9 cellular contexts compared by ENCODE assay signal in genomic region chr6:35318200-35318844, GRCh38. TPM values are rescaled to one million over a fixed set of nuclear protein-coding genes. Genes with fewer than 3 reads are reported as not detected.
DNase-seq lines count a peak whose midpoint lies in the region; ATAC-seq, FAIRE-seq and TF ChIP-seq lines count a peak whose summit lies in the region.
"Had no signal": no experiment of that assay in that cellular context is flagged by ENCODE, and none has a peak within 500 bp of the region (broad histone marks: within the 10 kb centered on the region; RNA-seq: fewer than 3 reads in every experiment).

No MANE protein-coding gene starts in this region.

- no peak overlapping the region for H2AK5ac ChIP-seq in mesendoderm (ENCODE audit: low read length)

- H3K27ac ChIP-seq in endothelial cell of umbilical vein (ENCODE audit: insufficient read depth, low read depth, low read length), result no peak overlapping the region
- H3K27ac ChIP-seq in mesendoderm (ENCODE audit: low read depth, low read length), result no peak overlapping the region
- H3K27ac ChIP-seq in upper lobe of left lung, result peak overlapping the region in 1 of 4 donors; percentile 45
- H3K27ac ChIP-seq: C4-2B had no signal

- peaks cover 71% of the 10 kb centered on the region for H3K36me3 Mint-ChIP-seq in activated CD4-positive, alpha-beta memory T cell treated with anti-CD3 and anti-CD28 coated beads for 36 hours
- peaks cover 87% of the 10 kb centered on the region for H3K36me3 Mint-ChIP-seq in activated CD4-positive, alpha-beta memory T cell treated with anti-CD3 and anti-CD28 coated beads, Interleukin-2, amount 10 ng/mL, durations not matched to agents 7 days and 5 days (ENCODE audit: low read depth)

- ATAC-seq in upper lobe of left lung (ENCODE audit: low FRiP score in 2 of 2), result peak; percentile 94 to 98

- H3K79me2 ChIP-seq in endothelial cell of umbilical vein (ENCODE audit: control insufficient read depth, insufficient read depth, low read length) (no peaks in the 10 kb centered on the region), mesendoderm (ENCODE audit: control insufficient read depth, insufficient read depth, low read length) (no peaks in the 10 kb centered on the region)

- H3K4me1 Mint-ChIP-seq in activated CD4-positive, alpha-beta memory T cell treated with anti-CD3 and anti-CD28 coated beads for 36 hours (ENCODE audit: low read depth), result peaks cover 31% of the 10 kb centered on the region
- peaks cover 27% of the 10 kb centered on the region for H3K4me1 Mint-ChIP-seq in activated CD4-positive, alpha-beta memory T cell treated with anti-CD3 and anti-CD28 coated beads, Interleukin-2, amount 10 ng/mL, durations not matched to agents 7 days and 5 days

- H3K27me3 ChIP-seq in endothelial cell of umbilical vein (ENCODE audit: control insufficient read depth in 2 of 2, insufficient read depth in 2 of 2, low read length in 2 of 2) (peaks cover 9 to 15% of the 10 kb centered on the region in 2 experiments), mesendoderm (ENCODE audit: insufficient read depth, low read length, poor library complexity) (peaks cover 2% of the 10 kb centered on the region), upper lobe of left lung (no peaks in the 10 kb centered on the region)

- H3K4me3 Mint-ChIP-seq in activated CD4-positive, alpha-beta memory T cell treated with anti-CD3 and anti-CD28 coated beads for 36 hours, result no peak overlapping the region
- H3K4me3 Mint-ChIP-seq in activated CD4-positive, alpha-beta memory T cell treated with anti-CD3 and anti-CD28 coated beads, Interleukin-2, amount 10 ng/mL, durations not matched to agents 7 days and 5 days, result no peak overlapping the region

- no peak overlapping the region for H2BK15ac ChIP-seq in mesendoderm (replicated peaks; ENCODE audit: low read depth)

- no peak overlapping the region for H3K18ac ChIP-seq in mesendoderm (ENCODE audit: low read length)

- no peaks in the 10 kb centered on the region for H4K20me1 ChIP-seq in endothelial cell of umbilical vein (replicated peaks; ENCODE audit: control insufficient read depth, extremely low read depth, insufficient read depth, low read length)

- CTCF ChIA-PET in activated CD4-positive, alpha-beta memory T cell treated with anti-CD3 and anti-CD28 coated beads for 36 hours (lab: Charles Lee), result interaction anchor here (1.3 to 1.8 kb wide), 2 partner anchors 10 to 23 kb away, joined by 3 to 10 read pairs; no protein-coding TSS in a partner anchor
- CTCF ChIA-PET in activated CD4-positive, alpha-beta memory T cell treated with anti-CD3 and anti-CD28 coated beads, Interleukin-2, amount 10 ng/mL, durations not matched to agents 7 days and 5 days (lab: Charles Lee), result interaction anchor here (1.3 kb wide), 1 partner anchor 17 kb away, joined by 3 read pairs; no protein-coding TSS in a partner anchor
- CTCF ChIA-PET in endothelial cell of umbilical vein (lab: Charles Lee), result interaction anchor here (0.7 to 2.7 kb wide), 13 partner anchors 9 to 418 kb away, joined by 3 to 26 read pairs (median 4); partner anchors contain the start of genes ARMC12, DEF6 and ZNF76

- FAIRE-seq in endothelial cell of umbilical vein (lab: Jason Lieb, UNC) (peak; percentile 71), GM12892 (lab: Jason Lieb, UNC) (no peak)

- no CpG with 5 or more reads among the region's 47 CpGs for WGBS in mesendoderm (ENCODE audit: extremely low coverage, insufficient coverage, low lambda C conversion rate)
- WGBS in upper lobe of left lung, 2 donors, result 40 to 67% methylated on average over 41 to 45 of the region's 47 CpGs

- BruUV-seq in endothelial cell of umbilical vein (replicated peaks; lab: Mats Ljungman, UMichigan), result no TSS peak

- H3K36me3 ChIP-seq in endothelial cell of umbilical vein (ENCODE audit: control insufficient read depth in 2 of 2, extremely low read depth in 1 of 2, insufficient read depth in 2 of 2, low read length in 2 of 2) (no peaks in the 10 kb centered on the region), mesendoderm (ENCODE audit: control insufficient read depth, insufficient read depth, low read length) (no peaks in the 10 kb centered on the region), upper lobe of left lung (peaks cover 0 to 18% (median 10%) of the 10 kb centered on the region in 4 donors)

- H4K8ac ChIP-seq in mesendoderm (ENCODE audit: low read depth, low read length), result no peak overlapping the region

- POLR2A ChIA-PET in activated CD4-positive, alpha-beta memory T cell treated with anti-CD3 and anti-CD28 coated beads for 36 hours (lab: Charles Lee), result no interaction called here
- POLR2A ChIA-PET in activated CD4-positive, alpha-beta memory T cell treated with anti-CD3 and anti-CD28 coated beads, Interleukin-2, amount 10 ng/mL, durations not matched to agents 7 days and 5 days (lab: Charles Lee), result interaction anchor here (1.0 to 11.6 kb wide), 3 partner anchors 9 to 20 kb away, joined by 3 to 190 read pairs (median 3); partner anchors contain the start of gene DEF6
- POLR2A ChIA-PET in endothelial cell of umbilical vein (lab: Charles Lee), result no interaction called here

- H3K9me1 ChIP-seq in endothelial cell of umbilical vein (replicated peaks; ENCODE audit: control insufficient read depth, extremely low read depth, insufficient read depth, low read length), result no peaks in the 10 kb centered on the region

- peak overlapping the region; percentile 94 for H3K23ac ChIP-seq in mesendoderm (ENCODE audit: low read length)

- no peak overlapping the region for H2BK5ac ChIP-seq in mesendoderm (ENCODE audit: low read length)

- no peak for TF ChIP-seq EP300 in upper lobe of left lung (IDR thresholded peaks at IDR 0.05)

- TF ChIP-seq CTCF in endothelial cell of umbilical vein (IDR thresholded peaks at IDR 0.05; ENCODE audit: extremely low read depth in 1 of 2, insufficient read depth in 1 of 2, low read depth in 1 of 2, low read length in 2 of 2) (peak in 1 of 2 donors; percentile 13), upper lobe of left lung (IDR thresholded peaks at IDR 0.05) (peak in 1 of 6 experiments; percentile 14)

- DNase-seq in activated CD4-positive, alpha-beta memory T cell treated with anti-CD3 and anti-CD28 coated beads for 36 hours, result no peak
- DNase-seq in activated CD4-positive, alpha-beta memory T cell treated with anti-CD3 and anti-CD28 coated beads, Interleukin-2, amount 10 ng/mL, durations not matched to agents 7 days and 5 days, result no peak
- DNase-seq in endothelial cell of umbilical vein (ENCODE audit: low read depth, low spot score), result peak; percentile 85
- DNase-seq in mesendoderm, result peak; percentile 96
- peak; percentile 79 to 96 for DNase-seq in upper lobe of left lung
- DNase-seq in GM12892 (ENCODE audit: insufficient read length), result no peak
- DNase-seq in stimulated activated CD4-positive, alpha-beta T cell treated with anti-CD3 and anti-CD28 coated beads, Interleukin-1b, Interleukin-23, amount 100 ng/mL, for 48 hours, result no peak

- no peak overlapping the region for H2BK120ac ChIP-seq in mesendoderm (ENCODE audit: low read depth, low read length)

- H3K56ac ChIP-seq in mesendoderm (ENCODE audit: low read length), result peak overlapping the region; percentile 90

- H2AFZ ChIP-seq in endothelial cell of umbilical vein (ENCODE audit: low read depth, low read length), result peak overlapping the region; percentile 93

- H3K4me1 ChIP-seq in endothelial cell of umbilical vein (ENCODE audit: control insufficient read depth, extremely low read depth, insufficient read depth, low read length) (peaks cover 5% of the 10 kb centered on the region), mesendoderm (ENCODE audit: control insufficient read depth, low read depth, low read length) (no peaks in the 10 kb centered on the region), upper lobe of left lung (peaks cover 6 to 18% (median 14%) of the 10 kb centered on the region in 4 donors)

- H3K27me3 Mint-ChIP-seq in activated CD4-positive, alpha-beta memory T cell treated with anti-CD3 and anti-CD28 coated beads for 36 hours, result no peaks in the 10 kb centered on the region
- no peaks in the 10 kb centered on the region for H3K27me3 Mint-ChIP-seq in activated CD4-positive, alpha-beta memory T cell treated with anti-CD3 and anti-CD28 coated beads, Interleukin-2, amount 10 ng/mL, durations not matched to agents 7 days and 5 days

- intact Hi-C loops in activated CD4-positive, alpha-beta memory T cell treated with anti-CD3 and anti-CD28 coated beads for 36 hours (cut with micrococcal nuclease), result no loop called here
- intact Hi-C loops in endothelial cell of umbilical vein (cut with micrococcal nuclease), result loop anchor here (2.0 kb wide), 1 partner anchor 20 kb away; no protein-coding TSS in a partner anchor

- H3K9me3 ChIP-seq in endothelial cell of umbilical vein (replicated peaks; ENCODE audit: control insufficient read depth, insufficient read depth, low read length), result no peaks in the 10 kb centered on the region
- H3K9me3 ChIP-seq in upper lobe of left lung, result no peaks in the 10 kb centered on the region

- dilution Hi-C loops in endothelial cell of umbilical vein (cut with MboI; ENCODE audit: extremely low pct_ligation_motif_present, low sequenced_read_pairs), result no loop called here

- H3K79me1 ChIP-seq in mesendoderm (ENCODE audit: low read length), result no peaks in the 10 kb centered on the region

- no peaks in the 10 kb centered on the region for H3K9me3 Mint-ChIP-seq in activated CD4-positive, alpha-beta memory T cell treated with anti-CD3 and anti-CD28 coated beads for 36 hours
- H3K9me3 Mint-ChIP-seq in activated CD4-positive, alpha-beta memory T cell treated with anti-CD3 and anti-CD28 coated beads, Interleukin-2, amount 10 ng/mL, durations not matched to agents 7 days and 5 days, result no peaks in the 10 kb centered on the region

- TF ChIP-seq POLR2A in endothelial cell of umbilical vein (IDR thresholded peaks at IDR 0.05; ENCODE audit: low read depth, low read length), result no peak
- peak in 1 of 4 donors; percentile 22 for TF ChIP-seq POLR2A in upper lobe of left lung (IDR thresholded peaks at IDR 0.05)
- TF ChIP-seq POLR2A in GM12892 (IDR thresholded peaks at IDR 0.05; ENCODE audit: low read depth, low read length), result no peak

- H3K4me2 ChIP-seq in endothelial cell of umbilical vein (ENCODE audit: insufficient read depth, low read length), result peak overlapping the region; percentile 59
- H3K4me2 ChIP-seq in mesendoderm (ENCODE audit: low read length), result peak overlapping the region; percentile 91

- H3K9ac ChIP-seq in endothelial cell of umbilical vein (replicated peaks; ENCODE audit: extremely low read depth, insufficient read depth, low read length) (no peak overlapping the region), mesendoderm (ENCODE audit: low read length) (peak overlapping the region; percentile 77)

- peak overlapping the region; percentile 6 for H3K27ac Mint-ChIP-seq in activated CD4-positive, alpha-beta memory T cell treated with anti-CD3 and anti-CD28 coated beads for 36 hours
- H3K27ac Mint-ChIP-seq in activated CD4-positive, alpha-beta memory T cell treated with anti-CD3 and anti-CD28 coated beads, Interleukin-2, amount 10 ng/mL, durations not matched to agents 7 days and 5 days, result no peak overlapping the region

- peak overlapping the region; percentile 38 for H3K4ac ChIP-seq in mesendoderm (ENCODE audit: low read depth, low read length)

- peak overlapping the region; percentile 91 for H4K5ac ChIP-seq in mesendoderm (ENCODE audit: low read length)

- H3K4me3 ChIP-seq in endothelial cell of umbilical vein (replicated peaks in 1 of 3; ENCODE audit: insufficient read depth in 1 of 3, low read depth in 1 of 3, low read length in 3 of 3) (peak overlapping the region; percentile 23 to 52 (median 31)), mesendoderm (ENCODE audit: low read length) (peak overlapping the region; percentile 49), upper lobe of left lung (peak overlapping the region; percentile 48 to 63 (median 56))

RNA-seq across cellular contexts. Expression of gene DEF6, which starts 20.7 kb away (rescaled TPM):
- 100 to 1,000 TPM; 103 TPM for total RNA-seq in activated CD4-positive, alpha-beta memory T cell treated with anti-CD3 and anti-CD28 coated beads for 36 hours
- total RNA-seq in activated CD4-positive, alpha-beta memory T cell treated with anti-CD3 and anti-CD28 coated beads, Interleukin-2, amount 10 ng/mL, durations not matched to agents 7 days and 5 days, result 100 to 1,000 TPM; 201 to 215 TPM
- 22.2 TPM for polyA plus RNA-seq in PFSK-1 (2012; ENCODE audit: insufficient read length, low read depth)
- total RNA-seq in endothelial cell of umbilical vein (0.77 and 1.0 TPM in 2 replicates), upper lobe of left lung (10 to 100 TPM in 5 of 6 donors, 1 to 10 TPM in 1; 10.0 to 39.8 (median 23.4) TPM)
- 0.43 and 0.59 TPM in 2 replicates for polyA plus RNA-seq in endothelial cell of umbilical vein
- 0.36 and 0.49 TPM in 2 replicates for polyA plus RNA-seq in endothelial cell of umbilical vein (2011; cell fraction: cytosol; rRNA removed)
- 2.2 and 2.8 TPM in 2 replicates for polyA plus RNA-seq in endothelial cell of umbilical vein (2011; cell fraction: nucleus; rRNA removed)
- polyA plus RNA-seq in endothelial cell of umbilical vein (2012), result 0.74 and 1.3 TPM in 2 replicates
- polyA minus RNA-seq in endothelial cell of umbilical vein, result 0.41 and 2.6 TPM in 2 replicates
- not detected for polyA minus RNA-seq in endothelial cell of umbilical vein (2011; cell fraction: cytosol; rRNA and poly(A)+ RNA removed)
- polyA minus RNA-seq in endothelial cell of umbilical vein (2011; cell fraction: nucleus; rRNA and poly(A)+ RNA removed), result 1.0 and 1.3 TPM in 2 replicates
- polyA plus RNA-seq in mesendoderm (2013, experiment 1 of 2), result 3.8 TPM
- 3.3 TPM for polyA plus RNA-seq in mesendoderm (2013, experiment 2 of 2)
- 24.1 TPM for polyA plus RNA-seq in GM12892 (2012; ENCODE audit: missing spikeins)

RNA-seq across cellular contexts. Expression of gene PPARD, which starts 24.0 kb away (rescaled TPM):
- total RNA-seq in activated CD4-positive, alpha-beta memory T cell treated with anti-CD3 and anti-CD28 coated beads for 36 hours, result 10 to 100 TPM; 19.9 to 20.9 TPM
- total RNA-seq in activated CD4-positive, alpha-beta memory T cell treated with anti-CD3 and anti-CD28 coated beads, Interleukin-2, amount 10 ng/mL, durations not matched to agents 7 days and 5 days, result 10 to 100 TPM; 23.1 to 23.4 TPM
- 26.6 TPM for polyA plus RNA-seq in PFSK-1 (2012; ENCODE audit: insufficient read length, low read depth)
- total RNA-seq in endothelial cell of umbilical vein, result 23.4 and 29.2 TPM in 2 replicates
- polyA plus RNA-seq in endothelial cell of umbilical vein, result 29.2 and 32.5 TPM in 2 replicates
- 18.4 and 22.5 TPM in 2 replicates for polyA plus RNA-seq in endothelial cell of umbilical vein (2011; cell fraction: cytosol; rRNA removed)
- polyA plus RNA-seq in endothelial cell of umbilical vein (2011; cell fraction: nucleus; rRNA removed), result 23.4 and 24.6 TPM in 2 replicates
- 17.6 and 21.9 TPM in 2 replicates for polyA plus RNA-seq in endothelial cell of umbilical vein (2012)
- 21.0 and 22.8 TPM in 2 replicates for polyA minus RNA-seq in endothelial cell of umbilical vein
- polyA minus RNA-seq in endothelial cell of umbilical vein (2011; cell fraction: cytosol; rRNA and poly(A)+ RNA removed), result 4.2 TPM
- 9.3 and 9.5 TPM in 2 replicates for polyA minus RNA-seq in endothelial cell of umbilical vein (2011; cell fraction: nucleus; rRNA and poly(A)+ RNA removed)
- 10.2 TPM for polyA plus RNA-seq in mesendoderm (2013, experiment 1 of 2)
- 10.4 TPM for polyA plus RNA-seq in mesendoderm (2013, experiment 2 of 2)
- 10 to 100 TPM; 14.8 to 48.2 (median 31.5) TPM for total RNA-seq in upper lobe of left lung
- polyA plus RNA-seq in GM12892 (2012; ENCODE audit: missing spikeins), result 7.0 TPM

RNA-seq across cellular contexts. Expression of gene ZNF76, which starts 58.8 kb away (rescaled TPM):
- total RNA-seq in activated CD4-positive, alpha-beta memory T cell treated with anti-CD3 and anti-CD28 coated beads for 36 hours, result 10 to 100 TPM; 35.2 to 38.5 TPM
- 10 to 100 TPM; 42.6 to 42.7 TPM for total RNA-seq in activated CD4-positive, alpha-beta memory T cell treated with anti-CD3 and anti-CD28 coated beads, Interleukin-2, amount 10 ng/mL, durations not matched to agents 7 days and 5 days
- polyA plus RNA-seq in PFSK-1 (2012; ENCODE audit: insufficient read length, low read depth), result 40.1 TPM
- total RNA-seq in endothelial cell of umbilical vein (26.7 and 34.6 TPM in 2 replicates), upper lobe of left lung (100 to 1,000 TPM in 2 of 6 donors, 10 to 100 TPM in 4; 26.8 to 242 (median 38.1) TPM)
- 27.9 and 33.3 TPM in 2 replicates for polyA plus RNA-seq in endothelial cell of umbilical vein
- polyA plus RNA-seq in endothelial cell of umbilical vein (2011; cell fraction: cytosol; rRNA removed), result 18.4 and 20.7 TPM in 2 replicates
- polyA plus RNA-seq in endothelial cell of umbilical vein (2011; cell fraction: nucleus; rRNA removed), result 91.7 and 122 TPM in 2 replicates
- polyA plus RNA-seq in endothelial cell of umbilical vein (2012), result 18.1 and 20.8 TPM in 2 replicates
- polyA minus RNA-seq in endothelial cell of umbilical vein, result 35.4 and 44.9 TPM in 2 replicates
- polyA minus RNA-seq in endothelial cell of umbilical vein (2011; cell fraction: cytosol; rRNA and poly(A)+ RNA removed), result 9.7 TPM
- polyA minus RNA-seq in endothelial cell of umbilical vein (2011; cell fraction: nucleus; rRNA and poly(A)+ RNA removed), result 26.9 and 29.8 TPM in 2 replicates
- 7.4 TPM for polyA plus RNA-seq in mesendoderm (2013, experiment 1 of 2)
- polyA plus RNA-seq in mesendoderm (2013, experiment 2 of 2), result 7.5 TPM
- 21.7 TPM for polyA plus RNA-seq in GM12892 (2012; ENCODE audit: missing spikeins)

Comparison
In these comparisons a context has a peak if more than half of its experiments do, and no peak if none do; other contexts are left out.
1. DNase-seq: peak in endothelial cell of umbilical vein (single experiment), mesendoderm (single experiment) and upper lobe of left lung (2 of 2); none in activated CD4-positive, alpha-beta memory T cell treated with anti-CD3 and anti-CD28 coated beads for 36 hours (single experiment), activated CD4-positive, alpha-beta memory T cell treated with anti-CD3 and anti-CD28 coated beads, Interleukin-2, amount 10 ng/mL, durations not matched to agents 7 days and 5 days (single experiment), GM12892 (single experiment) and stimulated activated CD4-positive, alpha-beta T cell treated with anti-CD3 and anti-CD28 coated beads, Interleukin-1b, Interleukin-23, amount 100 ng/mL, for 48 hours (single experiment).
2. Peak in every context shown above with its lines, with median percentiles within 50 percentile points of each other: H3K4me3 ChIP-seq.